1 cellular context compared by ENCODE assay signal in genomic region chrX:12956704-12957541, GRCh38.
A peak's percentile ranks its signal among the peaks of the same experiment; 100 is the strongest.
TF ChIP-seq lines count a peak whose summit lies in the region.

No MANE protein-coding gene starts in this region.

TF ChIP-seq in GM12878, 131 proteins besides CTCF, POLR2A, EP300 and RAD21 (continued from another document and continues in another):
- TF ChIP-seq MYB (IDR thresholded peaks at IDR 0.05; ENCODE audit: borderline replicate concordance, low read depth, low read length) (no peak), TAF1 (IDR thresholded peaks at IDR 0.05; ENCODE audit: borderline replicate concordance, low read depth, low read length) (peak; percentile 75; the same call in 1 of the 2 replicates), CEBPZ (IDR thresholded peaks at IDR 0.05; ENCODE audit: low read depth, low read length) (no peak), SP1 (IDR thresholded peaks at IDR 0.05; ENCODE audit: low read depth, low read length) (peak; percentile 69), POLR2AphosphoS5 (IDR thresholded peaks at IDR 0.05; ENCODE audit: low read length) (peak; percentile 68; the same call in 1 of the 2 replicates), ZZZ3 (IDR thresholded peaks at IDR 0.05; ENCODE audit: control insufficient read depth, insufficient read length, low read depth) (no peak), MEF2B (IDR thresholded peaks at IDR 0.05; ENCODE audit: partially characterized antibody, poor library complexity, severe bottlenecking) (peak; percentile 14), MTA2 (IDR thresholded peaks at IDR 0.05; ENCODE audit: low read depth) (peak; percentile 16; the same call in 1 of the 2 replicates), CBFB (IDR thresholded peaks at IDR 0.05; ENCODE audit: low read depth) (peak; percentile 20; the same call in 1 of the 2 replicates), WRNIP1 (IDR thresholded peaks at IDR 0.05; ENCODE audit: borderline replicate concordance, low read depth, low read length) (no peak), ZNF24 (IDR thresholded peaks at IDR 0.05) (0 out of 2 replicates have a peak, but pooled peaks have one; percentile 15), IKZF1 (conservative IDR thresholded peaks at IDR 0.05) (no peak; the same call in 1 of the 2 replicates), KLF5 (IDR thresholded peaks at IDR 0.05; ENCODE audit: partially characterized antibody) (peak; percentile 46), CREM (IDR thresholded peaks at IDR 0.05; ENCODE audit: low read depth) (peak; percentile 79), DPF2 (IDR thresholded peaks at IDR 0.05) (peak; percentile 28), NR2F1 (conservative IDR thresholded peaks at IDR 0.05) (0 out of 2 replicates have a peak, but pooled peaks have one; percentile 24), EGR1 (IDR thresholded peaks at IDR 0.05; ENCODE audit: borderline replicate concordance in 1 of 2, low read depth in 2 of 2, low read length in 2 of 2) (peak in 1 of 2 experiments; percentile 45; a peak in 1 of 3 replicates), CHD4 (IDR thresholded peaks at IDR 0.05) (no peak), ATF7 (IDR thresholded peaks at IDR 0.05; ENCODE audit: low read depth) (peak; percentile 70; the same call in 1 of the 2 replicates), ETV6 (conservative IDR thresholded peaks at IDR 0.05 in 1 of 2, IDR thresholded peaks at IDR 0.05 in 1 of 2; ENCODE audit: borderline replicate concordance in 1 of 2, low read depth in 1 of 2) (peak in 1 of 2 experiments; percentile 97; a peak in 2 of 4 replicates), TCF12 (IDR thresholded peaks at IDR 0.05; ENCODE audit: low read depth, low read length) (0 out of 2 replicates have a peak, but pooled peaks have one; percentile 13), BCL3 (IDR thresholded peaks at IDR 0.05; ENCODE audit: borderline replicate concordance, insufficient read depth, low read depth, low read length, poor library complexity, severe bottlenecking) (peak; percentile 24), E2F4 (IDR thresholded peaks at IDR 0.05; ENCODE audit: low read depth, low read length) (no peak), ZBED1 (IDR thresholded peaks at IDR 0.05; ENCODE audit: borderline replicate concordance) (0 out of 2 replicates have a peak, but pooled peaks have one; percentile 3)
- TF ChIP-seq, protein P1, sequence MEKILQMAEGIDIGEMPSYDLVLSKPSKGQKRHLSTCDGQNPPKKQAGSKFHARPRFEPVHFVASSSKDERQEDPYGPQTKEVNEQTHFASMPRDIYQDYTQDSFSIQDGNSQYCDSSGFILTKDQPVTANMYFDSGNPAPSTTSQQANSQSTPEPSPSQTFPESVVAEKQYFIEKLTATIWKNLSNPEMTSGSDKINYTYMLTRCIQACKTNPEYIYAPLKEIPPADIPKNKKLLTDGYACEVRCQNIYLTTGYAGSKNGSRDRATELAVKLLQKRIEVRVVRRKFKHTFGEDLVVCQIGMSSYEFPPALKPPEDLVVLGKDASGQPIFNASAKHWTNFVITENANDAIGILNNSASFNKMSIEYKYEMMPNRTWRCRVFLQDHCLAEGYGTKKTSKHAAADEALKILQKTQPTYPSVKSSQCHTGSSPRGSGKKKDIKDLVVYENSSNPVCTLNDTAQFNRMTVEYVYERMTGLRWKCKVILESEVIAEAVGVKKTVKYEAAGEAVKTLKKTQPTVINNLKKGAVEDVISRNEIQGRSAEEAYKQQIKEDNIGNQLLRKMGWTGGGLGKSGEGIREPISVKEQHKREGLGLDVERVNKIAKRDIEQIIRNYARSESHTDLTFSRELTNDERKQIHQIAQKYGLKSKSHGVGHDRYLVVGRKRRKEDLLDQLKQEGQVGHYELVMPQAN (conservative IDR thresholded peaks at IDR 0.05), result 0 out of 2 replicates have a peak, but pooled peaks have one; percentile 6
- TF ChIP-seq, protein P2, sequence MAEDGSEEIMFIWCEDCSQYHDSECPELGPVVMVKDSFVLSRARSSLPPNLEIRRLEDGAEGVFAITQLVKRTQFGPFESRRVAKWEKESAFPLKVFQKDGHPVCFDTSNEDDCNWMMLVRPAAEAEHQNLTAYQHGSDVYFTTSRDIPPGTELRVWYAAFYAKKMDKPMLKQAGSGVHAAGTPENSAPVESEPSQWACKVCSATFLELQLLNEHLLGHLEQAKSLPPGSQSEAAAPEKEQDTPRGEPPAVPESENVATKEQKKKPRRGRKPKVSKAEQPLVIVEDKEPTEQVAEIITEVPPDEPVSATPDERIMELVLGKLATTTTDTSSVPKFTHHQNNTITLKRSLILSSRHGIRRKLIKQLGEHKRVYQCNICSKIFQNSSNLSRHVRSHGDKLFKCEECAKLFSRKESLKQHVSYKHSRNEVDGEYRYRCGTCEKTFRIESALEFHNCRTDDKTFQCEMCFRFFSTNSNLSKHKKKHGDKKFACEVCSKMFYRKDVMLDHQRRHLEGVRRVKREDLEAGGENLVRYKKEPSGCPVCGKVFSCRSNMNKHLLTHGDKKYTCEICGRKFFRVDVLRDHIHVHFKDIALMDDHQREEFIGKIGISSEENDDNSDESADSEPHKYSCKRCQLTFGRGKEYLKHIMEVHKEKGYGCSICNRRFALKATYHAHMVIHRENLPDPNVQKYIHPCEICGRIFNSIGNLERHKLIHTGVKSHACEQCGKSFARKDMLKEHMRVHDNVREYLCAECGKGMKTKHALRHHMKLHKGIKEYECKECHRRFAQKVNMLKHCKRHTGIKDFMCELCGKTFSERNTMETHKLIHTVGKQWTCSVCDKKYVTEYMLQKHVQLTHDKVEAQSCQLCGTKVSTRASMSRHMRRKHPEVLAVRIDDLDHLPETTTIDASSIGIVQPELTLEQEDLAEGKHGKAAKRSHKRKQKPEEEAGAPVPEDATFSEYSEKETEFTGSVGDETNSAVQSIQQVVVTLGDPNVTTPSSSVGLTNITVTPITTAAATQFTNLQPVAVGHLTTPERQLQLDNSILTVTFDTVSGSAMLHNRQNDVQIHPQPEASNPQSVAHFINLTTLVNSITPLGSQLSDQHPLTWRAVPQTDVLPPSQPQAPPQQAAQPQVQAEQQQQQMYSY (CRISPR knock-in tag; IDR thresholded peaks at IDR 0.05), result no peak
- TF ChIP-seq, protein P3, sequence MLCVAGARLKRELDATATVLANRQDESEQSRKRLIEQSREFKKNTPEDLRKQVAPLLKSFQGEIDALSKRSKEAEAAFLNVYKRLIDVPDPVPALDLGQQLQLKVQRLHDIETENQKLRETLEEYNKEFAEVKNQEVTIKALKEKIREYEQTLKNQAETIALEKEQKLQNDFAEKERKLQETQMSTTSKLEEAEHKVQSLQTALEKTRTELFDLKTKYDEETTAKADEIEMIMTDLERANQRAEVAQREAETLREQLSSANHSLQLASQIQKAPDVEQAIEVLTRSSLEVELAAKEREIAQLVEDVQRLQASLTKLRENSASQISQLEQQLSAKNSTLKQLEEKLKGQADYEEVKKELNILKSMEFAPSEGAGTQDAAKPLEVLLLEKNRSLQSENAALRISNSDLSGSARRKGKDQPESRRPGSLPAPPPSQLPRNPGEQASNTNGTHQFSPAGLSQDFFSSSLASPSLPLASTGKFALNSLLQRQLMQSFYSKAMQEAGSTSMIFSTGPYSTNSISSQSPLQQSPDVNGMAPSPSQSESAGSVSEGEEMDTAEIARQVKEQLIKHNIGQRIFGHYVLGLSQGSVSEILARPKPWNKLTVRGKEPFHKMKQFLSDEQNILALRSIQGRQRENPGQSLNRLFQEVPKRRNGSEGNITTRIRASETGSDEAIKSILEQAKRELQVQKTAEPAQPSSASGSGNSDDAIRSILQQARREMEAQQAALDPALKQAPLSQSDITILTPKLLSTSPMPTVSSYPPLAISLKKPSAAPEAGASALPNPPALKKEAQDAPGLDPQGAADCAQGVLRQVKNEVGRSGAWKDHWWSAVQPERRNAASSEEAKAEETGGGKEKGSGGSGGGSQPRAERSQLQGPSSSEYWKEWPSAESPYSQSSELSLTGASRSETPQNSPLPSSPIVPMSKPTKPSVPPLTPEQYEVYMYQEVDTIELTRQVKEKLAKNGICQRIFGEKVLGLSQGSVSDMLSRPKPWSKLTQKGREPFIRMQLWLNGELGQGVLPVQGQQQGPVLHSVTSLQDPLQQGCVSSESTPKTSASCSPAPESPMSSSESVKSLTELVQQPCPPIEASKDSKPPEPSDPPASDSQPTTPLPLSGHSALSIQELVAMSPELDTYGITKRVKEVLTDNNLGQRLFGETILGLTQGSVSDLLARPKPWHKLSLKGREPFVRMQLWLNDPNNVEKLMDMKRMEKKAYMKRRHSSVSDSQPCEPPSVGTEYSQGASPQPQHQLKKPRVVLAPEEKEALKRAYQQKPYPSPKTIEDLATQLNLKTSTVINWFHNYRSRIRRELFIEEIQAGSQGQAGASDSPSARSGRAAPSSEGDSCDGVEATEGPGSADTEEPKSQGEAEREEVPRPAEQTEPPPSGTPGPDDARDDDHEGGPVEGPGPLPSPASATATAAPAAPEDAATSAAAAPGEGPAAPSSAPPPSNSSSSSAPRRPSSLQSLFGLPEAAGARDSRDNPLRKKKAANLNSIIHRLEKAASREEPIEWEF (IDR thresholded peaks at IDR 0.05; ENCODE audit: insufficient replicate concordance, low read depth, low read length), result no peak
- TF ChIP-seq, protein P4, sequence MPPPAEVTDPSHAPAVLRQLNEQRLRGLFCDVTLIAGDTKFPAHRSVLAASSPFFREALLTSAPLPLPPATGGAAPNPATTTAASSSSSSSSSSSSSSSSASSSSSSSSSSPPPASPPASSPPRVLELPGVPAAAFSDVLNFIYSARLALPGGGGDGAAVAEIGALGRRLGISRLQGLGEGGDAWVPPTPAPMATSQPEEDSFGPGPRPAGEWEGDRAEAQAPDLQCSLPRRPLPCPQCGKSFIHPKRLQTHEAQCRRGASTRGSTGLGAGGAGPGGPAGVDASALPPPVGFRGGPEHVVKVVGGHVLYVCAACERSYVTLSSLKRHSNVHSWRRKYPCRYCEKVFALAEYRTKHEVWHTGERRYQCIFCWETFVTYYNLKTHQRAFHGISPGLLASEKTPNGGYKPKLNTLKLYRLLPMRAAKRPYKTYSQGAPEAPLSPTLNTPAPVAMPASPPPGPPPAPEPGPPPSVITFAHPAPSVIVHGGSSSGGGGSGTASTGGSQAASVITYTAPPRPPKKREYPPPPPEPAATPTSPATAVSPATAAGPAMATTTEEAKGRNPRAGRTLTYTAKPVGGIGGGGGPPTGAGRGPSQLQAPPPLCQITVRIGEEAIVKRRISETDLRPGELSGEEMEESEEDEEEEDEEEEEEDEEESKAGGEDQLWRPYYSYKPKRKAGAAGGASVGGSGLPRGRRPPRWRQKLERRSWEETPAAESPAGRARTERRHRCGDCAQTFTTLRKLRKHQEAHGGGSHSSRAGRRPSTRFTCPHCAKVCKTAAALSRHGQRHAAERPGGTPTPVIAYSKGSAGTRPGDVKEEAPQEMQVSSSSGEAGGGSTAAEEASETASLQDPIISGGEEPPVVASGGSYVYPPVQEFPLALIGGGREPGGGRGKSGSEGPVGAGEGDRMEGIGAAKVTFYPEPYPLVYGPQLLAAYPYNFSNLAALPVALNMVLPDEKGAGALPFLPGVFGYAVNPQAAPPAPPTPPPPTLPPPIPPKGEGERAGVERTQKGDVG (CRISPR knock-in tag; IDR thresholded peaks at IDR 0.05), result 0 out of 2 replicates have a peak, but pooled peaks have one; percentile 32
- TF ChIP-seq, protein P5, sequence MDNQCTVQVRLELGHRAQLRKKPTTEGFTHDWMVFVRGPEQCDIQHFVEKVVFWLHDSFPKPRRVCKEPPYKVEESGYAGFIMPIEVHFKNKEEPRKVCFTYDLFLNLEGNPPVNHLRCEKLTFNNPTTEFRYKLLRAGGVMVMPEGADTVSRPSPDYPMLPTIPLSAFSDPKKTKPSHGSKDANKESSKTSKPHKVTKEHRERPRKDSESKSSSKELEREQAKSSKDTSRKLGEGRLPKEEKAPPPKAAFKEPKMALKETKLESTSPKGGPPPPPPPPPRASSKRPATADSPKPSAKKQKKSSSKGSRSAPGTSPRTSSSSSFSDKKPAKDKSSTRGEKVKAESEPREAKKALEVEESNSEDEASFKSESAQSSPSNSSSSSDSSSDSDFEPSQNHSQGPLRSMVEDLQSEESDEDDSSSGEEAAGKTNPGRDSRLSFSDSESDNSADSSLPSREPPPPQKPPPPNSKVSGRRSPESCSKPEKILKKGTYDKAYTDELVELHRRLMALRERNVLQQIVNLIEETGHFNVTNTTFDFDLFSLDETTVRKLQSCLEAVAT (IDR thresholded peaks at IDR 0.05), result no peak
